Comparison of ENCODE assay signal across 2 cellular contexts in the genomic region with DNA sequence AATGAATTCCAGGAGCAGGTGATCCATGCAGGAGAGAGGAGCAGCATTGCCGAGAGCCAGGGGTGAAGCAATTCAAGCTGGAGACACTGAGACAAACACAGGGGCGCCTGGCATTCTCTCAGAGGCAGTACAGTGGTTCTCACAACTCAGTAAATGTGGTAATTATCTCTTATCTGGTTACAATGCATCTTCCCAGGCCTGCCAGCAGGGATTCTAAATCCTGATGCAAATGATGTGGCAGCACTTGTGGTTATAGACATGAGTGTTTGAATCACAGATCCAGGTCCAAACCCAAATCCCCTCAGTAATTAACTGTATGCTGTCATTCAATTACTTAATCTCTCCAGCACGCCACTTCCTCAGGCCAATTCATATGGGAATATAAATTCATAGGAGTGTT.
TF ChIP-seq lines count a peak whose summit lies in the region.

No MANE protein-coding gene starts in this region.

TF ChIP-seq in SK-N-SH, 30 proteins besides CTCF, POLR2A, EP300 and RAD21:
- peak; percentile 48; the same call in 1 of the 2 replicates for TF ChIP-seq GATA2 (CRISPR knock-in tag; IDR thresholded peaks at IDR 0.05)

TF ChIP-seq in H1, 55 proteins besides CTCF, POLR2A, EP300 and RAD21:
- 0 out of 2 replicates have a peak, but pooled peaks have one; percentile 28 for TF ChIP-seq CEBPB (IDR thresholded peaks at IDR 0.05; ENCODE audit: low read depth, low read length)
